Comparison of ENCODE assay signal across 9 cellular contexts in genomic region chr19:38003427-38004099, GRCh38.
DNase-seq lines count a peak whose midpoint lies in the region; ATAC-seq and TF ChIP-seq lines count a peak whose summit lies in the region.
"Had no signal": no experiment of that assay in that cellular context is flagged by ENCODE, and none has a peak within 500 bp of the region (broad histone marks: within the 10 kb centered on the region; RNA-seq: fewer than 3 reads in every experiment).

No MANE protein-coding gene starts in this region.

- H3K79me2 ChIP-seq in GM23338 (replicated peaks; ENCODE audit: insufficient read depth), result peaks cover 28% of the 10 kb centered on the region

- peaks cover 34% of the 10 kb centered on the region for H3K4me1 ChIP-seq in GM23338 (ENCODE audit: insufficient read depth)

- H3K27ac ChIP-seq in GM23338 (ENCODE audit: low read depth), result peak overlapping the region; percentile 97
- H3K27ac ChIP-seq: KMS-11 had no signal

- peak overlapping the region; percentile 77 for H3K4me2 ChIP-seq in GM23338
- H3K4me2 ChIP-seq: KMS-11 had no signal

- no peak overlapping the region for H3K27ac Mint-ChIP-seq in GM23338

- H3K27me3 Mint-ChIP-seq in GM23338 (ENCODE audit: insufficient read depth, low read depth, poor library complexity), result peaks cover 7% of the 10 kb centered on the region

- no peaks in the 10 kb centered on the region for H3K27me3 ChIP-seq in GM23338 (ENCODE audit: insufficient read depth)

- ATAC-seq in GM23338 (peak; percentile 71), GM18517 (IDR thresholded peaks at IDR 0.05; ENCODE audit: unreplicated experiment) (no peak)

- TF ChIP-seq CTCF in GM23338 (conservative IDR thresholded peaks at IDR 0.05; ENCODE audit: low read depth in 2 of 2) (no peak), astrocyte of the cerebellum (IDR thresholded peaks at IDR 0.05; ENCODE audit: low read depth, low read length, missing control alignments) (no peak)

- H2AFZ ChIP-seq in GM23338, result no peak overlapping the region

- in situ Hi-C loops in astrocyte of the cerebellum (cut with HindIII; ENCODE audit: low sequenced_read_pairs), result no loop called here

- peak overlapping the region; percentile 42 for H3K4me3 ChIP-seq in GM23338
- H3K4me3 ChIP-seq in astrocyte of the cerebellum (ENCODE audit: low read depth, low read length), result peak overlapping the region; percentile 28
- peak overlapping the region; percentile 40 for H3K4me3 ChIP-seq in skeletal muscle cell (ENCODE audit: low read depth, low read length)

- DNase-seq in Ammon's horn (ENCODE audit: low spot score) (peak; percentile 74), GM23338 (ENCODE audit: low spot score) (peak; percentile 84), NCI-H748 (lab: John Stamatoyannopoulos, UW; ENCODE audit: unreplicated experiment) (peak; percentile 91), astrocyte of the cerebellum (ENCODE audit: low read depth) (peak; percentile 68), hypothalamus (lab: John Stamatoyannopoulos, UW) (peak in 46 of 51 donors; percentile 13 to 80 (median 52)), skeletal muscle cell (ENCODE audit: low read depth) (peak; percentile 54), SIG-M5 (lab: John Stamatoyannopoulos, UW) (no peak)

- H3K9me3 Mint-ChIP-seq in GM23338, result no peaks in the 10 kb centered on the region

- H3K36me3 ChIP-seq in GM23338 (ENCODE audit: insufficient read depth), result no peaks in the 10 kb centered on the region

- H4K20me1 ChIP-seq in GM23338 (replicated peaks; ENCODE audit: insufficient read depth), result no peaks in the 10 kb centered on the region; the same call in 1 of the 2 replicates

- H3K4me3 Mint-ChIP-seq in GM23338, result no peak overlapping the region

- H3K4me1 Mint-ChIP-seq in GM23338, result no peaks in the 10 kb centered on the region; the same call in 1 of the 3 replicates

- no peaks in the 10 kb centered on the region for H3K9me2 ChIP-seq in GM23338 (ENCODE audit: insufficient read depth)

- no peaks in the 10 kb centered on the region for H3K36me3 Mint-ChIP-seq in GM23338 (ENCODE audit: low read depth)

- H3F3A ChIP-seq in GM23338 (replicated peaks; ENCODE audit: low read depth), result peaks cover 6% of the 10 kb centered on the region; the same call in 1 of the 2 replicates

TF ChIP-seq in GM23338, 12 proteins besides CTCF, POLR2A, EP300 and RAD21:
- TF ChIP-seq JUNB (IDR thresholded peaks at IDR 0.05; ENCODE audit: unreplicated experiment) (no peak), ZNF114 (CRISPR knock-in tag; IDR thresholded peaks at IDR 0.05) (no peak), ETS1 (IDR thresholded peaks at IDR 0.05) (0 out of 2 replicates have a peak, but pooled peaks have one; percentile 21), POLR2AphosphoS5 (IDR thresholded peaks at IDR 0.05; ENCODE audit: low read depth) (peak; percentile 36), CREB1 (CRISPR knock-in tag; IDR thresholded peaks at IDR 0.05; ENCODE audit: low read depth) (no peak), NANOG (IDR thresholded peaks at IDR 0.05; ENCODE audit: borderline replicate concordance) (no peak), ZNF462 (CRISPR knock-in tag; IDR thresholded peaks at IDR 0.05) (no peak)
